In the genomic region with DNA sequence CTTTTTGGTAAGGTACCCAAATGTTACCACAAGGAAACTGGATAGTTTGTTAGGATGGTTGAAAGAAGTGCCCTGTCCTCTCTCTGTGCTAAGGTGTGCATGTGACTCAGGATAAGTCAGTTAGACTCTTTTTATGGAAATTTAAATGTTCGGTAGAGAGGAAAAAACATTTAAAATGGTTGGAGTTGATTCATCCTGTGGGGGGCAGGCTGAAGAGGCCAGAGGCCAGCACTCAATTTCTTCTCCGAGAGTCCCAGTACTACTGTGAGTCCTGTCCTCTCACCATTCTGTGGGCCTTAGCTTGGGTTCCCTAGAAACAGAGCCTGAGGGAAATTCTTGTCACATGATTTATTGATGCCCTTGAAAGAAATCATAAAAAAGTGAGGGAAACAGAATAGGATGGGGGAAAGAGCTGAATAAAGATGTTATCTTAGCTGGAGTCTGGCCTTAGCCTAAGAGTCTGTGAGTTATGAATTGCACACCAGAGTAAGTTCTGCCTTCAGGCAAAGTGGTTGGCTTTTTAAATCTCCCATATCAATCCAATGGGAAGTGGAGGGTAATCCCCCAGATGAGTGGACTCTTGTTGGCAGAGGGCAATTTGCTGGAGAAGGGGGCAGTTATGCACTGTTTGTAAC, we compare ENCODE assay signal across 12 cellular contexts.
DNase-seq lines count a peak whose midpoint lies in the region; TF ChIP-seq lines count a peak whose summit lies in the region.
"Had no signal": no experiment of that assay in that cellular context is flagged by ENCODE, and none has a peak within 500 bp of the region (broad histone marks: within the 10 kb centered on the region; RNA-seq: fewer than 3 reads in every experiment).

No MANE protein-coding gene starts in this region.

- H3K27ac ChIP-seq in endodermal cell (ENCODE audit: low read depth, low read length): no peak overlapping the region
- no peak overlapping the region for H3K27ac ChIP-seq in WERI-Rb-1

- DNase-seq in EL (peak; percentile 98), RPMI7951 (ENCODE audit: low read depth) (peak; percentile 98), endodermal cell (no peak), renal cortical epithelial cell (ENCODE audit: low read depth) (peak; percentile 70), midbrain (lab: John Stamatoyannopoulos, UW) (no peak), NCI-H1417 treated with DMSO at 0.1 percent for 48 hours (lab: John Stamatoyannopoulos, UW) (no peak), WERI-Rb-1 (no peak)
- no peak for DNase-seq in activated effector memory CD4-positive, alpha-beta T cell treated with anti-CD3 and anti-CD28 coated beads, Interleukin-2, amount 50 U/mL, for 16 hours
- DNase-seq: activated CD4-positive, alpha-beta T cell treated with anti-CD3 and anti-CD28 coated beads for 36 hours; activated T-cell treated with anti-CD3 and anti-CD28 coated beads for 4 hours; stimulated activated CD4-positive, alpha-beta T cell treated with anti-CD3 and anti-CD28 coated beads, Interleukin-2, amount 100 ng/mL, for 48 hours had no signal

- H3K36me3 Mint-ChIP-seq in endodermal cell (ENCODE audit: low read depth): no peaks in the 10 kb centered on the region
- H3K36me3 Mint-ChIP-seq: CD14-positive monocyte had no signal

- peaks cover 3% of the 10 kb centered on the region for H3K27me3 Mint-ChIP-seq in endodermal cell (ENCODE audit: insufficient read depth)
- H3K27me3 Mint-ChIP-seq: activated CD4-positive, alpha-beta T cell treated with anti-CD3 and anti-CD28 coated beads for 36 hours had no signal

- WGBS in endodermal cell (ENCODE audit: insufficient coverage in 1 of 2, insufficient read length in 1 of 2), 2 experiments: 96 to 100% methylated on average over 2 of the region's 2 CpGs

- no peaks in the 10 kb centered on the region for H3K4me1 ChIP-seq in endodermal cell (ENCODE audit: control insufficient read depth, insufficient read depth, low read length)

- H3K27ac Mint-ChIP-seq in endodermal cell: peak overlapping the region; percentile 26
- H3K27ac Mint-ChIP-seq: activated CD4-positive, alpha-beta T cell treated with anti-CD3 and anti-CD28 coated beads for 36 hours; CD14-positive monocyte had no signal

- no peak overlapping the region for H3K4me3 Mint-ChIP-seq in endodermal cell
- H3K4me3 Mint-ChIP-seq: activated CD4-positive, alpha-beta T cell treated with anti-CD3 and anti-CD28 coated beads for 36 hours; CD14-positive monocyte had no signal

- H3K9me3 Mint-ChIP-seq in endodermal cell: no peaks in the 10 kb centered on the region

- TF ChIP-seq CTCF in endodermal cell (conservative IDR thresholded peaks at IDR 0.05): no peak
- no peak for TF ChIP-seq CTCF in WERI-Rb-1 (IDR thresholded peaks at IDR 0.05; ENCODE audit: low read depth, low read length)

- no peaks in the 10 kb centered on the region for H3K4me1 Mint-ChIP-seq in endodermal cell
- H3K4me1 Mint-ChIP-seq: activated CD4-positive, alpha-beta T cell treated with anti-CD3 and anti-CD28 coated beads for 36 hours had no signal

- H3K4me3 ChIP-seq in endodermal cell (ENCODE audit: low read length) (no peak overlapping the region), WERI-Rb-1 (ENCODE audit: low read depth, low read length) (no peak overlapping the region)

- H3K9me3 ChIP-seq in endodermal cell (ENCODE audit: control insufficient read depth, low read length): no peaks in the 10 kb centered on the region
- no peaks in the 10 kb centered on the region for H3K9me3 ChIP-seq in WERI-Rb-1 (ENCODE audit: severe bottlenecking)

- H3K9ac ChIP-seq in endodermal cell (ENCODE audit: extremely low read depth, low read length, poor library complexity, severe bottlenecking): no peak overlapping the region

- H3K27me3 ChIP-seq in endodermal cell (ENCODE audit: control insufficient read depth, insufficient read depth, low read length, poor library complexity, severe bottlenecking) (no peaks in the 10 kb centered on the region), WERI-Rb-1 (ENCODE audit: insufficient read depth, low read depth, severe bottlenecking) (no peaks in the 10 kb centered on the region)

- H3K36me3 ChIP-seq in endodermal cell (ENCODE audit: control insufficient read depth, insufficient read depth, low read length) (no peaks in the 10 kb centered on the region), WERI-Rb-1 (no peaks in the 10 kb centered on the region)

Comparison
In these comparisons a context has a peak if more than half of its experiments do, and no peak if none do; other contexts are left out.
1. DNase-seq: peak in EL (single experiment), RPMI7951 (single experiment) and renal cortical epithelial cell (single experiment); none in endodermal cell (single experiment), midbrain (single experiment), NCI-H1417 treated with DMSO at 0.1 percent for 48 hours (single experiment), activated effector memory CD4-positive, alpha-beta T cell treated with anti-CD3 and anti-CD28 coated beads, Interleukin-2, amount 50 U/mL, for 16 hours (single experiment) and WERI-Rb-1 (single experiment).